In the genomic region with DNA sequence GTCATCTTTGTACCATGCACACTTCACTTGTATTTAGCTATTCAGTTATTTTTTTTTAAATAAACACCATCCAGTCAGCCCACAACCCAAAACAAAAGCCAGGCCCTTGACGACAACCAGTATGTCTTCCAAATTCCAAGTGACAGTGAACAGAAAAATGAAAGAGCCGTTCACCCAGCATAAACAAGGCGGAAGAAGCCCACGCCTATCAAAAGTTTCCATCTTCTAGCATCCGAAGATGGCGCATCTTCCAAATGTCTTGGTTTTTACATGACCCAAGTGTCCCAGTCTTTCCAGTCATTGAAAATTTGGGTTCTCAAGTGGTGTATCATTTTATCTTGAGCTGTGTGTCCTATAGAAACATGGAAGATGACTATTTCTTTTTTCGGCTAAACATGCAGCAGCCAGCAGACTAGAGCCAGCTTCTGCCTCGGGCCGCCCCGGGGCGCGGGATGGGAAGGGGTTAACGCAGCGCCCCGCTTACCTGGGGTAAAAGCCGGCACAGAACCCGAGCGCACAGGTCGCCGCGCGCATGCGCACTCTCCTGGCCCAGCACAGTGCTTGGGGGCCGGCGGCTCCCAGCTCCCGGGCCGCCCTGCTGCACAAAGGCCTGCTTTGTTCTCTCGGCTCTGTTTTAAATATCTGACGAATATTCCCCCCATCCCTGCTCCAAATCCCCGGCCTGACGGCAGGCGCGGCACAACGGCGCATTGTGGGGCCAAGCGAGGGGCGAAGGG, we compare ENCODE assay signal across 8 cellular contexts.
DNase-seq lines count a peak whose midpoint lies in the region; ATAC-seq and TF ChIP-seq lines count a peak whose summit lies in the region.

No MANE protein-coding gene starts in this region.

- no peaks in the 10 kb centered on the region for H3K79me2 ChIP-seq in SK-N-SH (ENCODE audit: insufficient read depth)

- H3K36me3 Mint-ChIP-seq in progenitor cell of endocrine pancreas (ENCODE audit: insufficient read depth): no peaks in the 10 kb centered on the region

- 52% methylated on average over 37 of the region's 37 CpGs for WGBS in urinary bladder
- WGBS in SK-N-SH (ENCODE audit: low lambda C conversion rate): 93% methylated on average over 31 of the region's 37 CpGs

- POLR2A ChIA-PET in SK-N-SH (lab: Yijun Ruan, JAX): no interaction called here

- ATAC-seq in HG02798 (IDR thresholded peaks at IDR 0.05; ENCODE audit: poor library complexity, unreplicated experiment): no peak

- H3K4me3 ChIP-seq in left ventricle myocardium inferior: peak overlapping the region; percentile 45
- H3K4me3 ChIP-seq in urinary bladder (ENCODE audit: low read depth, low read length): peak overlapping the region; percentile 19
- H3K4me3 ChIP-seq in SK-N-SH (ENCODE audit: low read depth in 2 of 2, low read length in 1 of 2): no peak overlapping the region

- no peaks in the 10 kb centered on the region for H3K9me3 Mint-ChIP-seq in progenitor cell of endocrine pancreas (ENCODE audit: low read depth)

- H3K4me1 ChIP-seq in left ventricle myocardium inferior: peaks cover 43% of the 10 kb centered on the region
- no peaks in the 10 kb centered on the region for H3K4me1 ChIP-seq in urinary bladder (ENCODE audit: insufficient read depth)
- H3K4me1 ChIP-seq in SK-N-SH (ENCODE audit: control insufficient read depth in 1 of 2, insufficient read depth in 2 of 2, low read depth in 1 of 2, low read length in 1 of 2): no peaks in the 10 kb centered on the region

- no peaks in the 10 kb centered on the region for H3K9me2 ChIP-seq in SK-N-SH

- H3K27me3 ChIP-seq in left ventricle myocardium inferior (ENCODE audit: low read depth) (no peaks in the 10 kb centered on the region), SK-N-SH (ENCODE audit: insufficient read depth) (no peaks in the 10 kb centered on the region)

- no peak for TF ChIP-seq RAD21 in SK-N-SH (IDR thresholded peaks at IDR 0.05; ENCODE audit: low read length)

- H3K4me2 ChIP-seq in SK-N-SH: no peak overlapping the region

- peak overlapping the region; percentile 100 for H3K27ac Mint-ChIP-seq in progenitor cell of endocrine pancreas

- H3K36me3 ChIP-seq in left ventricle myocardium inferior: no peaks in the 10 kb centered on the region
- no peaks in the 10 kb centered on the region for H3K36me3 ChIP-seq in urinary bladder (ENCODE audit: insufficient read depth)
- H3K36me3 ChIP-seq in SK-N-SH (replicated peaks in 1 of 2; ENCODE audit: control insufficient read depth in 1 of 2, insufficient read depth in 2 of 2, low read length in 1 of 2): no peaks in the 10 kb centered on the region

- peak overlapping the region; percentile 68 for H3K4me3 Mint-ChIP-seq in progenitor cell of endocrine pancreas (ENCODE audit: low read depth)

- CTCF ChIA-PET in SK-N-SH (lab: Yijun Ruan, JAX): interaction anchor here (1.2 kb wide), 1 partner anchor 12 kb away, joined by 3 read pairs; no protein-coding TSS in a partner anchor

- no peaks in the 10 kb centered on the region for H3K9me3 ChIP-seq in left ventricle myocardium inferior (replicated peaks)
- no peaks in the 10 kb centered on the region for H3K9me3 ChIP-seq in SK-N-SH

- TF ChIP-seq CTCF in left ventricle myocardium inferior (IDR thresholded peaks at IDR 0.05; ENCODE audit: borderline replicate concordance) (no peak), progenitor cell of endocrine pancreas (IDR thresholded peaks at IDR 0.05; ENCODE audit: unreplicated experiment) (no peak), SK-N-SH (IDR thresholded peaks at IDR 0.05) (no peak)

- H3K9ac ChIP-seq in SK-N-SH: no peak overlapping the region

- H3K27me3 Mint-ChIP-seq in progenitor cell of endocrine pancreas: no peaks in the 10 kb centered on the region

- intact Hi-C loops in left ventricle myocardium inferior (cut with micrococcal nuclease): no loop called here

- DNase-seq in NCI-H526 (lab: John Stamatoyannopoulos, UW): peak; percentile 89 to 97
- DNase-seq in activated T-helper 9 cell treated with anti-CD3 and anti-CD28 coated beads, Interleukin-2, amount 50 U/mL, for 16 hours (ENCODE audit: low read depth): peak; percentile 46
- peak; percentile 60 for DNase-seq in left ventricle myocardium inferior
- DNase-seq in progenitor cell of endocrine pancreas (ENCODE audit: low spot score, unreplicated experiment): peak; percentile 82
- DNase-seq in SK-N-SH: no peak
- DNase-seq in amniotic stem cell (lab: John Stamatoyannopoulos, UW): no peak

- peaks cover 53% of the 10 kb centered on the region for H3K4me1 Mint-ChIP-seq in progenitor cell of endocrine pancreas (ENCODE audit: low read depth)

- H3F3A ChIP-seq in SK-N-SH (replicated peaks; ENCODE audit: insufficient read depth): no peaks in the 10 kb centered on the region

- H2AFZ ChIP-seq in SK-N-SH (ENCODE audit: low read depth): no peak overlapping the region

- H4K20me1 ChIP-seq in SK-N-SH (ENCODE audit: insufficient read depth): no peaks in the 10 kb centered on the region

- peak overlapping the region; percentile 86 for H3K27ac ChIP-seq in left ventricle myocardium inferior (replicated peaks)
- peak overlapping the region; percentile 61 for H3K27ac ChIP-seq in urinary bladder (ENCODE audit: low read depth)
- H3K27ac ChIP-seq in SK-N-SH (ENCODE audit: low read depth in 2 of 2, low read length in 1 of 2): no peak overlapping the region

- no peak for TF ChIP-seq EP300 in SK-N-SH (IDR thresholded peaks at IDR 0.05; ENCODE audit: borderline replicate concordance in 1 of 2, low read depth in 1 of 2, low read length in 1 of 2)

TF ChIP-seq in SK-N-SH, 30 proteins besides CTCF, POLR2A, EP300 and RAD21:
- TF ChIP-seq CHD2 (IDR thresholded peaks at IDR 0.05; ENCODE audit: low read length, partially characterized antibody): no peak
- no peak for TF ChIP-seq GATA2 (CRISPR knock-in tag; IDR thresholded peaks at IDR 0.05)
- TF ChIP-seq, protein P1, sequence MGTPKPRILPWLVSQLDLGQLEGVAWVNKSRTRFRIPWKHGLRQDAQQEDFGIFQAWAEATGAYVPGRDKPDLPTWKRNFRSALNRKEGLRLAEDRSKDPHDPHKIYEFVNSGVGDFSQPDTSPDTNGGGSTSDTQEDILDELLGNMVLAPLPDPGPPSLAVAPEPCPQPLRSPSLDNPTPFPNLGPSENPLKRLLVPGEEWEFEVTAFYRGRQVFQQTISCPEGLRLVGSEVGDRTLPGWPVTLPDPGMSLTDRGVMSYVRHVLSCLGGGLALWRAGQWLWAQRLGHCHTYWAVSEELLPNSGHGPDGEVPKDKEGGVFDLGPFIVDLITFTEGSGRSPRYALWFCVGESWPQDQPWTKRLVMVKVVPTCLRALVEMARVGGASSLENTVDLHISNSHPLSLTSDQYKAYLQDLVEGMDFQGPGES (IDR thresholded peaks at IDR 0.05; ENCODE audit: low read depth, low read length): no peak
- TF ChIP-seq SMC3 (IDR thresholded peaks at IDR 0.05; ENCODE audit: low read depth, low read length): no peak
- no peak for TF ChIP-seq TAF1 (IDR thresholded peaks at IDR 0.05; ENCODE audit: borderline replicate concordance, low read depth, low read length)
- no peak for TF ChIP-seq RCOR1 (IDR thresholded peaks at IDR 0.05; ENCODE audit: low read length)
TF ChIP-seq in SK-N-SH: peak in this region for 0.

Comparison
In these comparisons a context has a peak if more than half of its experiments do, and no peak if none do; other contexts are left out.
1. DNase-seq: peak in NCI-H526 (2 of 2), activated T-helper 9 cell treated with anti-CD3 and anti-CD28 coated beads, Interleukin-2, amount 50 U/mL, for 16 hours (single experiment), left ventricle myocardium inferior (single experiment) and progenitor cell of endocrine pancreas (single experiment); none in SK-N-SH (single experiment) and amniotic stem cell (single experiment).
2. H3K27ac ChIP-seq: peak in left ventricle myocardium inferior (single experiment) and urinary bladder (single experiment); none in SK-N-SH (0 of 2).
3. H3K4me3 ChIP-seq: peak in left ventricle myocardium inferior (single experiment) and urinary bladder (single experiment); none in SK-N-SH (0 of 2).